ENCODE assay signal across 17 cellular contexts in the genomic region with DNA sequence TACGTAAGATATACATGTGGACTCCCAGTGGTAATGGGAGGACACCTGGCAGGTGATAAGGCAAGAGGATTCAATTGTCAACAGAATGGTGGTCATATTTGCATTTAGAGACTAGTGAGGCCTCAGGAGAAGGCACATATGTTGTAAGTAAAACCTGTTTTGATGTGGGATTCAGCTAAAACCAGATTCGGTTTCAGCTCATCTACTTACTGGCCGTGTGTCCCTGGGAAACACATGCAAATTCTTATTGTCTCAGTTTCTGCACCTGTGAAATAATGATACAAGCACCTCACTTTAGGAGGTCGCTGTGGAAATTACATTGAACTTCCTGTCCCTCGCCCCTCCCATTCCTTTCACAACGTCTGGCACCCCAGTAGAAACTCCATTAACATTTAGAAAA.
DNase-seq lines count a peak whose midpoint lies in the region; ATAC-seq, FAIRE-seq and TF ChIP-seq lines count a peak whose summit lies in the region.
"Had no signal": no experiment of that assay in that cellular context is flagged by ENCODE, and none has a peak within 500 bp of the region (broad histone marks: within the 10 kb centered on the region; RNA-seq: fewer than 3 reads in every experiment).

No MANE protein-coding gene starts in this region.

- CTCF ChIA-PET in activated CD4-positive, alpha-beta memory T cell treated with anti-CD3 and anti-CD28 coated beads for 36 hours (lab: Charles Lee): no interaction called here

- no peak overlapping the region for H3K4me3 ChIP-seq in mesendoderm (ENCODE audit: low read length)
- H3K4me3 ChIP-seq: colonic mucosa, HAP-1 had no signal

- H3K27me3 Mint-ChIP-seq in activated CD4-positive, alpha-beta memory T cell treated with anti-CD3 and anti-CD28 coated beads for 36 hours: no peaks in the 10 kb centered on the region
- no peaks in the 10 kb centered on the region for H3K27me3 Mint-ChIP-seq in progenitor cell of endocrine pancreas
- H3K27me3 Mint-ChIP-seq: CD8-positive, alpha-beta memory T cell; IgD-negative memory B cell had no signal

- H3K56ac ChIP-seq in mesendoderm (ENCODE audit: low read length): no peak overlapping the region

- no peak overlapping the region for H3K4me2 ChIP-seq in mesendoderm (ENCODE audit: low read length)

- FAIRE-seq in RCC 7860 (lab: Jason Lieb, UNC): no peak

- no peaks in the 10 kb centered on the region for H3K4me1 ChIP-seq in mesendoderm (ENCODE audit: control insufficient read depth, low read depth, low read length)
- H3K4me1 ChIP-seq: colonic mucosa, HAP-1 had no signal

- TF ChIP-seq CTCF in progenitor cell of endocrine pancreas (IDR thresholded peaks at IDR 0.05; ENCODE audit: unreplicated experiment): no peak

- H2BK5ac ChIP-seq in mesendoderm (ENCODE audit: low read length): no peak overlapping the region

- whole genome bisulfite sequencing in mesendoderm (ENCODE audit: extremely low coverage, insufficient coverage, low lambda C conversion rate): no CpG with 5 or more reads among the region's 6 CpGs

- no peak overlapping the region for H3K4me3 Mint-ChIP-seq in activated CD4-positive, alpha-beta memory T cell treated with anti-CD3 and anti-CD28 coated beads for 36 hours
- no peak overlapping the region for H3K4me3 Mint-ChIP-seq in progenitor cell of endocrine pancreas (ENCODE audit: low read depth)
- H3K4me3 Mint-ChIP-seq: CD8-positive, alpha-beta memory T cell; IgD-negative memory B cell had no signal

- H3K4me1 Mint-ChIP-seq in activated CD4-positive, alpha-beta memory T cell treated with anti-CD3 and anti-CD28 coated beads for 36 hours (ENCODE audit: low read depth): no peaks in the 10 kb centered on the region
- H3K4me1 Mint-ChIP-seq in progenitor cell of endocrine pancreas (ENCODE audit: low read depth): peaks cover 10% of the 10 kb centered on the region
- H3K4me1 Mint-ChIP-seq: CD8-positive, alpha-beta memory T cell; IgD-negative memory B cell had no signal

- H3K18ac ChIP-seq in mesendoderm (ENCODE audit: low read length): no peak overlapping the region

- no peaks in the 10 kb centered on the region for H3K79me2 ChIP-seq in mesendoderm (ENCODE audit: control insufficient read depth, insufficient read depth, low read length)

- no peak overlapping the region for H3K27ac Mint-ChIP-seq in activated CD4-positive, alpha-beta memory T cell treated with anti-CD3 and anti-CD28 coated beads for 36 hours
- no peak overlapping the region for H3K27ac Mint-ChIP-seq in progenitor cell of endocrine pancreas
- H3K27ac Mint-ChIP-seq: CD8-positive, alpha-beta memory T cell; IgD-negative memory B cell had no signal

- H3K4ac ChIP-seq in mesendoderm (ENCODE audit: low read depth, low read length): no peak overlapping the region

- no peaks in the 10 kb centered on the region for H3K36me3 Mint-ChIP-seq in activated CD4-positive, alpha-beta memory T cell treated with anti-CD3 and anti-CD28 coated beads for 36 hours
- H3K36me3 Mint-ChIP-seq in progenitor cell of endocrine pancreas (ENCODE audit: insufficient read depth): no peaks in the 10 kb centered on the region
- H3K36me3 Mint-ChIP-seq: CD8-positive, alpha-beta memory T cell; IgD-negative memory B cell had no signal

- H2BK120ac ChIP-seq in mesendoderm (ENCODE audit: low read depth, low read length): no peak overlapping the region

- H3K27me3 ChIP-seq in mesendoderm (ENCODE audit: insufficient read depth, low read length, poor library complexity): no peaks in the 10 kb centered on the region
- H3K27me3 ChIP-seq: colonic mucosa had no signal

- H4K8ac ChIP-seq in mesendoderm (ENCODE audit: low read depth, low read length): no peak overlapping the region

- no peak overlapping the region for H4K5ac ChIP-seq in mesendoderm (ENCODE audit: low read length)

- no peak overlapping the region for H3K23ac ChIP-seq in mesendoderm (ENCODE audit: low read length)

- POLR2A ChIA-PET in activated CD4-positive, alpha-beta memory T cell treated with anti-CD3 and anti-CD28 coated beads for 36 hours (lab: Charles Lee): no interaction called here

- no peak overlapping the region for H3K27ac ChIP-seq in mesendoderm (ENCODE audit: low read depth, low read length)
- H3K27ac ChIP-seq: colonic mucosa, WERI-Rb-1 had no signal

- H3K79me1 ChIP-seq in mesendoderm (ENCODE audit: low read length): no peaks in the 10 kb centered on the region

- no peak overlapping the region for H2BK15ac ChIP-seq in mesendoderm (replicated peaks; ENCODE audit: low read depth)

- ATAC-seq in GM19395 (IDR thresholded peaks at IDR 0.05; ENCODE audit: unreplicated experiment) (peak; percentile 95), HG02759 (IDR thresholded peaks at IDR 0.05; ENCODE audit: unreplicated experiment) (peak; percentile 61), HG03457 (IDR thresholded peaks at IDR 0.05; ENCODE audit: unreplicated experiment) (peak; percentile 71)

- DNase-seq in mesendoderm (peak; percentile 14), progenitor cell of endocrine pancreas (ENCODE audit: low spot score, unreplicated experiment) (no peak), GM19240 (ENCODE audit: insufficient read length, low spot score) (no peak), RCC 7860 (ENCODE audit: low spot score) (no peak)
- no peak for DNase-seq in activated CD4-positive, alpha-beta memory T cell treated with anti-CD3 and anti-CD28 coated beads for 36 hours
- DNase-seq: activated T-cell treated with anti-CD3 and anti-CD28 coated beads for 4 hours; CD8-positive, alpha-beta memory T cell; colonic mucosa; islet precursor cell; NCI-H82; retina; WERI-Rb-1 had no signal

- H3K36me3 ChIP-seq in mesendoderm (ENCODE audit: control insufficient read depth, insufficient read depth, low read length): no peaks in the 10 kb centered on the region
- H3K36me3 ChIP-seq: colonic mucosa, HAP-1, WERI-Rb-1 had no signal

- H3K9ac ChIP-seq in mesendoderm (ENCODE audit: low read length): no peak overlapping the region

- no peak overlapping the region for H2AK5ac ChIP-seq in mesendoderm (ENCODE audit: low read length)

- H3K9me3 Mint-ChIP-seq in activated CD4-positive, alpha-beta memory T cell treated with anti-CD3 and anti-CD28 coated beads for 36 hours: peaks cover 8% of the 10 kb centered on the region
- peaks cover 3% of the 10 kb centered on the region for H3K9me3 Mint-ChIP-seq in progenitor cell of endocrine pancreas (ENCODE audit: low read depth)

- intact Hi-C loops in activated CD4-positive, alpha-beta memory T cell treated with anti-CD3 and anti-CD28 coated beads for 36 hours (cut with micrococcal nuclease): no loop called here
